ENCODE assay signal across 6 cellular contexts in the genomic region with DNA sequence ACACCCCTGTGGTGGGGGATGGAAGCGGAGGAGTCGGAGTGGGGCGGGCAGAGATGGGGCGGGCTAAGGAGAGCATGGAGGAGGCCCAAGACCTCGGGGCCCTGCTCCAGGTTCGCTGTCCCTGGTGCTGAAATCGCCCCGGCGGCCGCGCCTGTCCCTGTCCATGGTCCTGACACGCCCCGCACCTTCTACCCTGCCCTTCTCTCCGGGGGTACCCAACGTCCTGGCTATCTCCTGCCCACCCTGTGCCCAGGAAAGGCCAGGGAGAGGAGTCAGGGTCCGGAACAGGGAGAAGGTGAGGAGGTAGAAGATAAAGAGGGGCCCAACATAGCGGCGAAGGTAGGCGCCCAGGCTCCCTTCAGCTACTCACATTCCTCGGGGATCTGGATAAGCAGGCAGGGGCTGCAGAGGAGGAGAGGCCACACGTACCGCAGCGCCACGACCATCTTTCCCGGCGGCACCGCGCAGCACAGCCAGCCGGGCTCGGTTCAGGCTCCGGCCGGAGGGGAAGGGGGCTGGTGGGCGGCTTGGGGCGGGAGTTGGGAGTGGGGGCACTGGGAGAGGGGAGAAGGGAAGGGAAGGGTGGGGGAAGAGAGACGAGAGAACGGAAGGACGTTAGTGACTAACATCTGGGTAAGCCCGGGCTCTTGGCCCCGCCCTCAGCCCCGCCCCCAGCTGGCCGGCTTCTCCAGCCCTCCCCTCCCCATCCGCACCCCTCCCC. TPM values are rescaled to one million over a fixed set of nuclear protein-coding genes. Genes with fewer than 3 reads are reported as not detected.
A peak's percentile ranks its signal among the peaks of the same experiment; 100 is the strongest.
DNase-seq lines count a peak whose midpoint lies in the region; ATAC-seq and TF ChIP-seq lines count a peak whose summit lies in the region.

No MANE protein-coding gene starts in this region.

- H3K36me3 ChIP-seq in HAP-1 (replicated peaks) (no peaks in the 10 kb centered on the region), gastrocnemius medialis (no peaks in the 10 kb centered on the region)

- H3K27me3 Mint-ChIP-seq in HFFc6 (ENCODE audit: insufficient read depth): peaks cover 18% of the 10 kb centered on the region

- H3K9me3 ChIP-seq in HAP-1 (no peaks in the 10 kb centered on the region), gastrocnemius medialis (no peaks in the 10 kb centered on the region)

- no peak overlapping the region for H3K4me3 ChIP-seq in HAP-1
- no peak overlapping the region for H3K4me3 ChIP-seq in gastrocnemius medialis

- ATAC-seq in foreskin keratinocyte (peak; percentile 57), gastrocnemius medialis (no peak)

- no peak overlapping the region for H3K27ac ChIP-seq in foreskin keratinocyte
- H3K27ac ChIP-seq in gastrocnemius medialis: no peak overlapping the region

- no peak overlapping the region for H3K4me3 Mint-ChIP-seq in HFFc6

- intact Hi-C loops in gastrocnemius medialis (cut with DNase I; ENCODE audit: low total_unique reads): no loop called here

- H3K27me3 ChIP-seq in HAP-1 (ENCODE audit: low read depth): no peaks in the 10 kb centered on the region
- no peaks in the 10 kb centered on the region for H3K27me3 ChIP-seq in foreskin keratinocyte
- H3K27me3 ChIP-seq in gastrocnemius medialis: peaks cover 0 to 34% (median 13%) of the 10 kb centered on the region in 3 donors

- in situ Hi-C loops in HAP-1 (cut with MboI; ENCODE audit: low sequenced_read_pairs) (no loop called here), gastrocnemius medialis (cut with MboI; ENCODE audit: low sequenced_read_pairs in 4 of 4) (no loop called here)

- no peak for TF ChIP-seq POLR2A in gastrocnemius medialis (IDR thresholded peaks at IDR 0.05)

- no peak for TF ChIP-seq CTCF in foreskin keratinocyte (conservative IDR thresholded peaks at IDR 0.05)
- no peak for TF ChIP-seq CTCF in HFFc6 (IDR thresholded peaks at IDR 0.05)
- TF ChIP-seq CTCF in gastrocnemius medialis (IDR thresholded peaks at IDR 0.05 in 4 of 5, conservative IDR thresholded peaks at IDR 0.05 in 1 of 5): no peak

- H3K27ac Mint-ChIP-seq in HFFc6: no peak overlapping the region

- DNase-seq in HAP-1 (ENCODE audit: low spot score in 2 of 2) (peak; percentile 41 to 86), foreskin keratinocyte (no peak), HFFc6 (no peak), gastrocnemius medialis (no peak)
- peak; percentile 41 to 43 for DNase-seq in activated CD4-positive, alpha-beta T cell treated with anti-CD3 and anti-CD28 coated beads for 24 hours (ENCODE audit: low read depth in 2 of 2)
- peak; percentile 66 to 75 for DNase-seq in stimulated activated CD4-positive, alpha-beta T cell treated with anti-CD3 and anti-CD28 coated beads, Interleukin-2, amount 100 ng/mL, for 24 hours

- H3K36me3 Mint-ChIP-seq in HFFc6 (ENCODE audit: low read depth): no peaks in the 10 kb centered on the region; the same call in 1 of the 2 replicates

- H3K4me1 ChIP-seq in HAP-1 (no peaks in the 10 kb centered on the region), foreskin keratinocyte (no peaks in the 10 kb centered on the region), gastrocnemius medialis (no peaks in the 10 kb centered on the region)

- no peaks in the 10 kb centered on the region for H3K9me3 Mint-ChIP-seq in HFFc6

- H3K4me1 Mint-ChIP-seq in HFFc6 (ENCODE audit: low read depth): no peaks in the 10 kb centered on the region

RNA-seq across cellular contexts. Expression of a gene that starts 10.4 kb away (rescaled TPM):
- total RNA-seq in foreskin keratinocyte (26.0 and 47.6 TPM in 2 replicates), gastrocnemius medialis (under 1 TPM; 0.05 to 0.62 (median 0.48) TPM)
- polyA plus RNA-seq in foreskin keratinocyte: 22.7 and 39.1 TPM in 2 replicates
- 10 to 100 TPM; 13.1 to 89.2 (median 14.4) TPM for total RNA-seq in HFFc6 (2021; fragmentation: NEBNext Ultra II Directional; extraction: Animal tissue kit (Norgen Biotek cat#: 25700))

RNA-seq across cellular contexts. Expression of a gene that starts 28.9 kb away (rescaled TPM):
- not detected in 2 replicates for total RNA-seq in foreskin keratinocyte
- polyA plus RNA-seq in foreskin keratinocyte: not detected in 2 replicates
- not detected for total RNA-seq in HFFc6 (2021; fragmentation: NEBNext Ultra II Directional; extraction: Animal tissue kit (Norgen Biotek cat#: 25700))
- 1 to 10 TPM; 1.5 to 3.8 (median 2.0) TPM for total RNA-seq in gastrocnemius medialis

RNA-seq across cellular contexts. Expression of a gene that starts 45.2 kb away (rescaled TPM):
- 0.04 and 0.07 TPM in 2 replicates for total RNA-seq in foreskin keratinocyte
- polyA plus RNA-seq in foreskin keratinocyte: 0.03 and 0.07 TPM in 2 replicates
- total RNA-seq in HFFc6 (2021; fragmentation: NEBNext Ultra II Directional; extraction: Animal tissue kit (Norgen Biotek cat#: 25700)): not detected
- 1 to 10 TPM in 2 of 4 donors, under 1 TPM in 2; 0.59 to 2.2 (median 1.4) TPM for total RNA-seq in gastrocnemius medialis

RNA-seq across cellular contexts. Expression of a gene that starts 50.5 kb away (rescaled TPM):
- total RNA-seq in foreskin keratinocyte (1.4 and 2.8 TPM in 2 replicates), gastrocnemius medialis (10 to 100 TPM in 1 of 4 donors, 1 to 10 TPM in 3; 2.6 to 10.7 (median 4.4) TPM)
- 1.8 and 2.1 TPM in 2 replicates for polyA plus RNA-seq in foreskin keratinocyte
- total RNA-seq in HFFc6 (2021; fragmentation: NEBNext Ultra II Directional; extraction: Animal tissue kit (Norgen Biotek cat#: 25700)): under 1 TPM; 0.18 to 0.63 (median 0.48) TPM

RNA-seq across cellular contexts. Expression of a gene that starts 59.3 kb away (rescaled TPM):
- total RNA-seq in foreskin keratinocyte (102 and 106 TPM in 2 replicates), gastrocnemius medialis (100 to 1,000 TPM in 2 of 4 donors, 10 to 100 TPM in 2; 76.3 to 175 (median 111) TPM)
- 227 and 235 TPM in 2 replicates for polyA plus RNA-seq in foreskin keratinocyte
- 100 to 1,000 TPM; 130 to 160 (median 146) TPM for total RNA-seq in HFFc6 (2021; fragmentation: NEBNext Ultra II Directional; extraction: Animal tissue kit (Norgen Biotek cat#: 25700))

Comparison
In these comparisons a context has a peak if more than half of its experiments do, and no peak if none do; other contexts are left out.
1. DNase-seq: peak in HAP-1 (2 of 2), activated CD4-positive, alpha-beta T cell treated with anti-CD3 and anti-CD28 coated beads for 24 hours (2 of 2) and stimulated activated CD4-positive, alpha-beta T cell treated with anti-CD3 and anti-CD28 coated beads, Interleukin-2, amount 100 ng/mL, for 24 hours (2 of 2); none in foreskin keratinocyte (0 of 2), HFFc6 (single experiment) and gastrocnemius medialis (0 of 2).
2. RNA of a gene that starts 10.4 kb away (total RNA-seq): 26.0 to 47.6 TPM in foreskin keratinocyte and 13.1 to 89.2 TPM in HFFc6; 0.05 to 0.62 TPM in gastrocnemius medialis; every median in the first group is over 4 times any median in the second.